Comparison of ENCODE assay signal across 6 cellular contexts in the genomic region with DNA sequence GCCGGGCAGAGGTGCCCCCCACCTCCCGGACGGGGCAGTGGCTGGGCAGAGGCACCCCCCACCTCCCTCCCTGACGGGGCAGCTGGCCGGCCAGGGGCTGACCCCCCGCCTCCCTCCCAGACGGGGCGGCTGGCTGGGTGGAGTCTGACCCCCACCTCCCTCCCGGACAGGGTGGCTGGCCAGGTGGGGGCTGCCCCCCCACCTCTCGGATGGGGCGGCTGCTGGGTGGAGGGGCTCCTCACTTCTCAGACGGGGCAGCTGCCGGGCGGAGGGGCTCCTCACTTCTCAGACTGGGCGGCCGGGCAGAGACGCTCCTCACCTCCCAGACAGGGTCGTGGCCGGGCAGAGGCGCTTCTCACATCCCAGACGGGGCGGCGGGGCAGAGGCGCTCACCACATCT. TPM values are rescaled to one million over a fixed set of nuclear protein-coding genes. Genes with fewer than 3 reads are reported as not detected.
"Had no signal": no experiment of that assay in that cellular context is flagged by ENCODE, and none has a peak within 500 bp of the region (broad histone marks: within the 10 kb centered on the region; RNA-seq: fewer than 3 reads in every experiment).

No MANE protein-coding gene starts in this region.

RNA-seq across cellular contexts. Expression of gene OR8S1, which starts 5.1 kb away (rescaled TPM):
- total RNA-seq: HepG2, HT-29, HT1080, IMR-90, K562 had no signal
- polyA plus RNA-seq: HepG2, IgD-negative memory B cell, IMR-90, K562 had no signal

RNA-seq across cellular contexts. Expression of gene C12orf54, which starts 38.1 kb away (rescaled TPM):
- total RNA-seq: HepG2, HT-29, HT1080, IMR-90, K562 had no signal
- polyA plus RNA-seq: HepG2, IgD-negative memory B cell, IMR-90, K562 had no signal

RNA-seq across cellular contexts. Expression of gene ANP32D, which starts 48.0 kb away (rescaled TPM):
- total RNA-seq: HepG2, HT-29, HT1080, IMR-90, K562 had no signal
- polyA plus RNA-seq: HepG2, IgD-negative memory B cell, IMR-90, K562 had no signal

RNA-seq across cellular contexts. Expression of gene LALBA, which starts 49.5 kb away (rescaled TPM):
- total RNA-seq: HepG2, HT-29, HT1080, IMR-90, K562 had no signal
- polyA plus RNA-seq: HepG2, IgD-negative memory B cell, IMR-90 had no signal
